In the genomic region with DNA sequence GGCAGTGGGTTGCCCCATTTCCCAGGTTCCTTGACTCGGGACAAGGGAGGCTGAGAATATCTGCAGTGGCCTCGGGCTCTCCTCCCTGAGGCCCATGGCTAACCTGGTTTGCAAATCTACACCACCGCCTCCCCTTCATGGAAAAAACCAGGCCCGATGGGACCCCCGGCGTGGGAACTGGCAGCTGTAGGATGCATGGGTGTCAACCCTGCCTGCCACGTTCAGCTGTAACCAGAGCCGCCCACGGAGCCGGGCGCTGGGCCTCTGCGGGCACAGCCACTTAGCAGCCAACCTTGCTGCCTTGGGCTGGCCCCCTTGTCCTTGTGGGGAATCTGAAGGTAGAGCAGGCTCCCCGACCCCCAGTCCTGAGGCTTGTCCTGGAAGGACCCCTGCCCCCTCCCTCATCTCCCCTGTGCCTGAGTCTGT, we compare ENCODE assay signal across 10 cellular contexts. TPM values are rescaled to one million over a fixed set of nuclear protein-coding genes. Genes with fewer than 3 reads are reported as not detected.
A peak's percentile ranks its signal among the peaks of the same experiment; 100 is the strongest.
DNase-seq lines count a peak whose midpoint lies in the region; ATAC-seq, FAIRE-seq and TF ChIP-seq lines count a peak whose summit lies in the region.
"Had no signal": no experiment of that assay in that cellular context is flagged by ENCODE, and none has a peak within 500 bp of the region (broad histone marks: within the 10 kb centered on the region; RNA-seq: fewer than 3 reads in every experiment).

No MANE protein-coding gene starts in this region.

- H3K27ac Mint-ChIP-seq in activated naive CD4-positive, alpha-beta T cell treated with anti-CD3 and anti-CD28 coated beads, Interleukin-2, amount 10 ng/mL, durations not matched to agents 7 days and 5 days, result no peak overlapping the region
- H3K27ac Mint-ChIP-seq in astrocyte (ENCODE audit: unreplicated experiment) (no peak overlapping the region), memory B cell (no peak overlapping the region)

- TF ChIP-seq CTCF in astrocyte (IDR thresholded peaks at IDR 0.05; ENCODE audit: insufficient read depth, low read depth, low read length) (no peak), thyroid gland (IDR thresholded peaks at IDR 0.05) (no peak)

- H3K4me3 ChIP-seq in astrocyte (ENCODE audit: insufficient read depth, low read depth, low read length) (no peak overlapping the region), thyroid gland (replicated peaks in 1 of 3) (peak overlapping the region in 1 of 3 donors; percentile 95)

- H3K4me1 Mint-ChIP-seq in activated naive CD4-positive, alpha-beta T cell treated with anti-CD3 and anti-CD28 coated beads, Interleukin-2, amount 10 ng/mL, durations not matched to agents 7 days and 5 days, result peaks cover 12% of the 10 kb centered on the region
- H3K4me1 Mint-ChIP-seq in astrocyte (ENCODE audit: low read depth, unreplicated experiment), result peaks cover under 1% of the 10 kb centered on the region
- peaks cover 52% of the 10 kb centered on the region for H3K4me1 Mint-ChIP-seq in memory B cell

- H3K27ac ChIP-seq in astrocyte (ENCODE audit: low read depth, low read length) (no peak overlapping the region), thyroid gland (peak overlapping the region; percentile 5 to 17 (median 6))

- no peak for DNase-seq in activated naive CD4-positive, alpha-beta T cell treated with anti-CD3 and anti-CD28 coated beads, Interleukin-2, amount 10 ng/mL, durations not matched to agents 7 days and 5 days
- no peak for DNase-seq in activated naive CD4-positive, alpha-beta T cell treated with Interleukin-2 at 50 U/mL for 16 hours
- DNase-seq in astrocyte (ENCODE audit: low read depth) (no peak), memory B cell (ENCODE audit: low spot score in 2 of 2) (no peak), thyroid gland (peak in 1 of 2 donors; percentile 7), GM12892 (ENCODE audit: insufficient read length) (no peak), NAMALWA (ENCODE audit: low spot score) (no peak), NCI-H1105 (lab: John Stamatoyannopoulos, UW) (no peak)
- DNase-seq: NCI-H2107 had no signal

- 78 to 85% methylated on average over 11 of the region's 13 CpGs for WGBS in thyroid gland, 2 donors

- CTCF ChIA-PET in activated naive CD4-positive, alpha-beta T cell treated with anti-CD3 and anti-CD28 coated beads, Interleukin-2, amount 10 ng/mL, durations not matched to agents 7 days and 5 days (lab: Charles Lee), result interaction anchor here (0.8 to 2.5 kb wide), 2 partner anchors 48 to 55 kb away, joined by 3 to 13 read pairs; no protein-coding TSS in a partner anchor

- intact Hi-C loops in thyroid gland (cut with DNase I), result no loop called here

- FAIRE-seq in astrocyte (lab: Jason Lieb, UNC) (no peak), GM12892 (lab: Jason Lieb, UNC) (no peak)
- FAIRE-seq: TTC549 had no signal

- H3K27me3 Mint-ChIP-seq in activated naive CD4-positive, alpha-beta T cell treated with anti-CD3 and anti-CD28 coated beads, Interleukin-2, amount 10 ng/mL, durations not matched to agents 7 days and 5 days, result peaks cover 3% of the 10 kb centered on the region
- H3K27me3 Mint-ChIP-seq in astrocyte (ENCODE audit: low read depth, unreplicated experiment) (peaks cover under 1% of the 10 kb centered on the region), memory B cell (no peaks in the 10 kb centered on the region)

- no peaks in the 10 kb centered on the region for H3K36me3 ChIP-seq in astrocyte (ENCODE audit: insufficient read depth, low read length)
- no peaks in the 10 kb centered on the region for H3K36me3 ChIP-seq in thyroid gland

- H3K27me3 ChIP-seq in astrocyte (ENCODE audit: insufficient read depth, low read length), result no peaks in the 10 kb centered on the region
- H3K27me3 ChIP-seq in thyroid gland, result no peaks in the 10 kb centered on the region

- no peak overlapping the region for H3K9ac ChIP-seq in astrocyte (ENCODE audit: low read length)

- H3K4me1 ChIP-seq in astrocyte (ENCODE audit: insufficient read depth, low read length) (peaks cover 18% of the 10 kb centered on the region), thyroid gland (peaks cover 50 to 64% of the 10 kb centered on the region in 2 donors)

- H3K9me3 Mint-ChIP-seq in activated naive CD4-positive, alpha-beta T cell treated with anti-CD3 and anti-CD28 coated beads, Interleukin-2, amount 10 ng/mL, durations not matched to agents 7 days and 5 days, result no peaks in the 10 kb centered on the region
- no peaks in the 10 kb centered on the region for H3K9me3 Mint-ChIP-seq in astrocyte (ENCODE audit: unreplicated experiment)
- no peaks in the 10 kb centered on the region for H3K9me3 Mint-ChIP-seq in memory B cell

- peaks cover 4% of the 10 kb centered on the region for H3K36me3 Mint-ChIP-seq in activated naive CD4-positive, alpha-beta T cell treated with anti-CD3 and anti-CD28 coated beads, Interleukin-2, amount 10 ng/mL, durations not matched to agents 7 days and 5 days
- H3K36me3 Mint-ChIP-seq in astrocyte (ENCODE audit: low read depth, unreplicated experiment) (no peaks in the 10 kb centered on the region), memory B cell (peaks cover 2% of the 10 kb centered on the region)

- no peak overlapping the region for H2AFZ ChIP-seq in astrocyte (ENCODE audit: low read depth, low read length)

- H3K79me2 ChIP-seq in astrocyte (ENCODE audit: insufficient read depth, low read length), result peaks cover 11% of the 10 kb centered on the region

- H3K9me3 ChIP-seq in astrocyte (ENCODE audit: insufficient read depth, low read depth, low read length), result no peaks in the 10 kb centered on the region
- no peaks in the 10 kb centered on the region for H3K9me3 ChIP-seq in thyroid gland

- TF ChIP-seq POLR2A in thyroid gland (IDR thresholded peaks at IDR 0.05) (no peak), GM12892 (IDR thresholded peaks at IDR 0.05; ENCODE audit: low read depth, low read length) (no peak)

- H3K4me3 Mint-ChIP-seq in activated naive CD4-positive, alpha-beta T cell treated with anti-CD3 and anti-CD28 coated beads, Interleukin-2, amount 10 ng/mL, durations not matched to agents 7 days and 5 days, result peak overlapping the region; percentile 85
- no peak overlapping the region for H3K4me3 Mint-ChIP-seq in astrocyte (ENCODE audit: unreplicated experiment)
- peak overlapping the region; percentile 92 for H3K4me3 Mint-ChIP-seq in memory B cell

- ATAC-seq in memory B cell (ENCODE audit: low read depth), result no peak

- H4K20me1 ChIP-seq in astrocyte (ENCODE audit: insufficient read depth, low read length), result peaks cover 49% of the 10 kb centered on the region

- peak overlapping the region; percentile 96 for H3K4me2 ChIP-seq in astrocyte (ENCODE audit: low read length)

RNA-seq across cellular contexts. Expression of a gene that starts 1.6 kb away (rescaled TPM):
- total RNA-seq in astrocyte, result 12.0 and 14.1 TPM in 2 replicates
- 10 to 100 TPM; 14.5 to 35.4 (median 27.3) TPM for total RNA-seq in thyroid gland
- polyA plus RNA-seq in GM12892 (2012; ENCODE audit: missing spikeins), result not detected
